In the genomic region with DNA sequence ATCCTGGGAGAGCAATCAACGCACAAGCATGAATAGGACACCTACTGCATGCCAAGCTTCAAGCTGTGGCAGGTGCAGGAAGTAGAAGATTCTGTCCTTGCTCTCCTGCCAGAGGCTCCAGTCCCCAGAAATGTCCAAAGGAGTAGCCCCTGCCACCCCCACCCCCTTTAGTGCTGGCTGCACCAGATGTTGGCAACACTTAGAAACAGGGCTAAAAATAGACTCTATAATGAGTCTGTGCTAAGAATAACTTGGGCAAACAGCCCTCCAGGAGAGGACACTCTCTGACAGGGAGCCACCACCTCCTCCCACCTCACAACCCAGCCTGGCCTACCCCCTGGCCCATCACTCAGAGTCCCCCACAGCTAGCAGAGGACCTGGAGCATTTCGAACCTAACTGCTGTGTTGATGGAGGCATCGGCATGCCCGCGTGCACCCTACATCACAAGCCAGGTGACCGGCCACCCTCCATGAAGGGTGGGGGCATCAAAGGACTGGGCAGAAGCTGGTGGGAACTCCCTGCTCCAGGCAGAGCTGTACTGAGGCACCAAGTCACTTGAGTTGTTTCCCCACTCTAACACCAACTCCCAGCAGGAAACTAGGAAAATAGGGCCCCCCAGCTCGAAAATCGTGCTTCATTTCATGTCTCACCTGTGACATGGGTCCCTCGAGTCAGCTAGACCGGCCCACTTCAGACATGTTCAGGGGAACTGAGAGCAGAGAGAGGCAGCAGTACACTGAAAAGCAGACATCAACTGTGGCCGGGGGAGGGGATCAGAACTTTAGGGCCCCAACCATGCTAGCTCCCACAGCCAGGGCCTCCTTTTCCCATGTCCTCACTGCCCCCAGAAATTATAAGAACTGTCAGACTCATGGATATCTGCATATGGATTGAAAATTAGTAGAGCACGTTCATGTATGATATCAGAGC, we compare ENCODE assay signal across 12 cellular contexts. TPM values are rescaled to one million over a fixed set of nuclear protein-coding genes. Genes with fewer than 3 reads are reported as not detected.
DNase-seq lines count a peak whose midpoint lies in the region; ATAC-seq and TF ChIP-seq lines count a peak whose summit lies in the region.
"Had no signal": no experiment of that assay in that cellular context is flagged by ENCODE, and none has a peak within 500 bp of the region (broad histone marks: within the 10 kb centered on the region; RNA-seq: fewer than 3 reads in every experiment).

No MANE protein-coding gene starts in this region.

- DNase-seq in activated CD8-positive, alpha-beta memory T cell treated with anti-CD3 and anti-CD28 coated beads, Interleukin-2, amount 10 ng/mL, durations not matched to agents 7 days and 5 days = no peak
- no peak for DNase-seq in activated CD8-positive, alpha-beta memory T cell treated with anti-CD3 and anti-CD28 coated beads, Interleukin-2, amount 50 U/mL, for 4 hours
- DNase-seq in immature natural killer cell (no peak), upper lobe of right lung (no peak), NCI-H2196 (lab: John Stamatoyannopoulos, UW; ENCODE audit: unreplicated experiment) (no peak), DMS53 (lab: John Stamatoyannopoulos, UW) (no peak)
- DNase-seq: cortex of kidney had no signal

- peak overlapping the region; percentile 33 for H3K27ac Mint-ChIP-seq in activated CD8-positive, alpha-beta memory T cell treated with anti-CD3 and anti-CD28 coated beads, Interleukin-2, amount 10 ng/mL, durations not matched to agents 7 days and 5 days
- peak overlapping the region; percentile 30 to 84 (median 79) for H3K27ac Mint-ChIP-seq in immature natural killer cell
- H3K27ac Mint-ChIP-seq: activated T-helper 2 cell treated with anti-CD3 and anti-CD28 coated beads, Interferon-gamma antibody, Interleukin-2, Interleukin-4, amounts not matched to agents 10 μg/mL and 5 μg/mL and 100 μg/mL, durations not matched to agents 14 hours and 24 hours and 36 hours had no signal

- peak overlapping the region; percentile 37 for H3K4me2 ChIP-seq in SU-DHL-6 (ENCODE audit: low read depth, low read length, poor library complexity, severe bottlenecking)

- intact Hi-C loops in upper lobe of right lung (cut with DNase I) = no loop called here

- H3K4me3 ChIP-seq in SU-DHL-6 (ENCODE audit: insufficient read depth, low read length, poor library complexity, severe bottlenecking) (no peak overlapping the region), upper lobe of right lung (no peak overlapping the region)
- H3K4me3 ChIP-seq: lung had no signal

- H3K4me3 Mint-ChIP-seq in activated CD8-positive, alpha-beta memory T cell treated with anti-CD3 and anti-CD28 coated beads, Interleukin-2, amount 10 ng/mL, durations not matched to agents 7 days and 5 days = no peak overlapping the region
- peak overlapping the region in 2 of 5 donors; percentile 24 to 33 for H3K4me3 Mint-ChIP-seq in immature natural killer cell

- H3K27ac ChIP-seq in SU-DHL-6 (ENCODE audit: low read depth, low read length) = peak overlapping the region; percentile 72
- H3K27ac ChIP-seq in upper lobe of right lung = peak overlapping the region; percentile 1

- H3K27me3 ChIP-seq in SU-DHL-6 (ENCODE audit: low read length) (no peaks in the 10 kb centered on the region), upper lobe of right lung (no peaks in the 10 kb centered on the region)

- peak overlapping the region; percentile 30 for H3K9ac ChIP-seq in SU-DHL-6 (ENCODE audit: low read length)

- H3K36me3 Mint-ChIP-seq in activated CD8-positive, alpha-beta memory T cell treated with anti-CD3 and anti-CD28 coated beads, Interleukin-2, amount 10 ng/mL, durations not matched to agents 7 days and 5 days = no peaks in the 10 kb centered on the region
- H3K36me3 Mint-ChIP-seq in immature natural killer cell = no peaks in the 10 kb centered on the region

- CTCF ChIA-PET in activated CD8-positive, alpha-beta memory T cell treated with anti-CD3 and anti-CD28 coated beads, Interleukin-2, amount 10 ng/mL, durations not matched to agents 7 days and 5 days (lab: Charles Lee) = interaction anchor here (1.1 to 4.6 kb wide), 7 partner anchors 10 to 33 kb away, joined by 3 to 34 read pairs (median 4); partner anchors contain the start of gene TFEB

- H3K36me3 ChIP-seq in SU-DHL-6 (ENCODE audit: low read length) (no peaks in the 10 kb centered on the region), upper lobe of right lung (no peaks in the 10 kb centered on the region)

- no peaks in the 10 kb centered on the region for H3K9me3 ChIP-seq in SU-DHL-6 (ENCODE audit: insufficient read depth, low read length)
- no peaks in the 10 kb centered on the region for H3K9me3 ChIP-seq in upper lobe of right lung

- TF ChIP-seq CTCF in SU-DHL-6 (IDR thresholded peaks at IDR 0.05; ENCODE audit: insufficient read depth, low read length, poor library complexity, severe bottlenecking) = no peak
- TF ChIP-seq CTCF in upper lobe of right lung (IDR thresholded peaks at IDR 0.05) = no peak

- no peaks in the 10 kb centered on the region for H4K20me1 ChIP-seq in SU-DHL-6 (ENCODE audit: low read depth, low read length)

- H3K9me2 ChIP-seq in SU-DHL-6 (replicated peaks; ENCODE audit: insufficient read depth, low read length) = no peaks in the 10 kb centered on the region

- H3K4me1 ChIP-seq in upper lobe of right lung = peaks cover 43% of the 10 kb centered on the region

- peaks cover 33% of the 10 kb centered on the region for H3K4me1 Mint-ChIP-seq in activated CD8-positive, alpha-beta memory T cell treated with anti-CD3 and anti-CD28 coated beads, Interleukin-2, amount 10 ng/mL, durations not matched to agents 7 days and 5 days
- H3K4me1 Mint-ChIP-seq in immature natural killer cell = peaks cover 58 to 72% of the 10 kb centered on the region in 2 donors

- H2AFZ ChIP-seq in SU-DHL-6 (ENCODE audit: low read depth, low read length, severe bottlenecking) = no peak overlapping the region

- H3K9me3 Mint-ChIP-seq in activated CD8-positive, alpha-beta memory T cell treated with anti-CD3 and anti-CD28 coated beads, Interleukin-2, amount 10 ng/mL, durations not matched to agents 7 days and 5 days (ENCODE audit: low read depth) = no peaks in the 10 kb centered on the region
- H3K9me3 Mint-ChIP-seq in immature natural killer cell = no peaks in the 10 kb centered on the region
- H3K9me3 Mint-ChIP-seq: activated T-helper 2 cell treated with anti-CD3 and anti-CD28 coated beads, Interferon-gamma antibody, Interleukin-2, Interleukin-4, amounts not matched to agents 10 μg/mL and 5 μg/mL and 100 μg/mL, durations not matched to agents 14 hours and 24 hours and 36 hours had no signal

- peaks cover 89% of the 10 kb centered on the region for H3K79me2 ChIP-seq in SU-DHL-6 (ENCODE audit: insufficient read depth, low read length)

- H3K27me3 Mint-ChIP-seq in activated CD8-positive, alpha-beta memory T cell treated with anti-CD3 and anti-CD28 coated beads, Interleukin-2, amount 10 ng/mL, durations not matched to agents 7 days and 5 days = no peaks in the 10 kb centered on the region
- peaks cover 0 to 3% (median 0%) of the 10 kb centered on the region in 3 donors for H3K27me3 Mint-ChIP-seq in immature natural killer cell (ENCODE audit: low read depth in 3 of 3)

- peaks cover 14% of the 10 kb centered on the region for H3F3A ChIP-seq in SU-DHL-6 (ENCODE audit: insufficient read depth)

- no peak for ATAC-seq in activated CD8-positive, alpha-beta memory T cell treated with anti-CD3 and anti-CD28 coated beads, Interleukin-2, amount 10 ng/mL, durations not matched to agents 7 days and 5 days
- ATAC-seq in upper lobe of right lung (no peak), HG02938 (IDR thresholded peaks at IDR 0.05; ENCODE audit: unreplicated experiment) (no peak)

RNA-seq across cellular contexts. Expression of gene TFEB, which starts 18.6 kb away (rescaled TPM):
- 10 to 100 TPM; 14.5 to 15.8 TPM for total RNA-seq in activated CD8-positive, alpha-beta memory T cell treated with anti-CD3 and anti-CD28 coated beads, Interleukin-2, amount 10 ng/mL, durations not matched to agents 7 days and 5 days
- polyA plus RNA-seq in immature natural killer cell = 10 to 100 TPM; 18.9 to 62.3 (median 23.9) TPM
- total RNA-seq in upper lobe of right lung = 40.3 TPM

RNA-seq across cellular contexts. Expression of gene PGC, which starts 30.4 kb away (rescaled TPM):
- total RNA-seq in activated CD8-positive, alpha-beta memory T cell treated with anti-CD3 and anti-CD28 coated beads, Interleukin-2, amount 10 ng/mL, durations not matched to agents 7 days and 5 days = not detected
- polyA plus RNA-seq in immature natural killer cell = not detected
- total RNA-seq in upper lobe of right lung = 1,050 TPM
- total RNA-seq: activated T-helper 2 cell treated with anti-CD3 and anti-CD28 coated beads, Interferon-gamma antibody, Interleukin-2, Interleukin-4, amounts not matched to agents 10 μg/mL and 5 μg/mL and 100 μg/mL, durations not matched to agents 14 hours and 24 hours and 36 hours; MCF 10A had no signal

Comparison
In these comparisons a context has a peak if more than half of its experiments do, and no peak if none do; other contexts are left out.
1. RNA of gene PGC, which starts 30.4 kb away (total RNA-seq): 1,050 TPM in upper lobe of right lung (single experiment); not detected in activated CD8-positive, alpha-beta memory T cell treated with anti-CD3 and anti-CD28 coated beads, Interleukin-2, amount 10 ng/mL, durations not matched to agents 7 days and 5 days; every median in the first group is over 1,000 times any median in the second.